Comparison of ENCODE assay signal across 23 cellular contexts in genomic region chr4:183412836-183413561, GRCh38. TPM values are rescaled to one million over a fixed set of nuclear protein-coding genes. Genes with fewer than 3 reads are reported as not detected.
DNase-seq lines count a peak whose midpoint lies in the region; ATAC-seq and TF ChIP-seq lines count a peak whose summit lies in the region.
"Had no signal": no experiment of that assay in that cellular context is flagged by ENCODE, and none has a peak within 500 bp of the region (broad histone marks: within the 10 kb centered on the region; RNA-seq: fewer than 3 reads in every experiment).

No MANE protein-coding gene starts in this region.

- peaks cover 2% of the 10 kb centered on the region for H3K4me1 Mint-ChIP-seq in central memory CD8-positive, alpha-beta T cell
- H3K4me1 Mint-ChIP-seq in type B pancreatic cell (ENCODE audit: unreplicated experiment): peaks cover 27% of the 10 kb centered on the region
- peaks cover under 1% of the 10 kb centered on the region for H3K4me1 Mint-ChIP-seq in activated CD4-positive, alpha-beta memory T cell treated with anti-CD3 and anti-CD28 coated beads for 36 hours (ENCODE audit: low read depth)

- H3K27ac Mint-ChIP-seq in central memory CD8-positive, alpha-beta T cell (ENCODE audit: low read depth): peak overlapping the region; percentile 35
- peak overlapping the region; percentile 21 for H3K27ac Mint-ChIP-seq in type B pancreatic cell
- H3K27ac Mint-ChIP-seq in activated CD4-positive, alpha-beta memory T cell treated with anti-CD3 and anti-CD28 coated beads for 36 hours: no peak overlapping the region
- H3K27ac Mint-ChIP-seq: GM23338 had no signal

- no peak overlapping the region for H3K4me3 Mint-ChIP-seq in central memory CD8-positive, alpha-beta T cell
- no peak overlapping the region for H3K4me3 Mint-ChIP-seq in type B pancreatic cell
- H3K4me3 Mint-ChIP-seq in activated CD4-positive, alpha-beta memory T cell treated with anti-CD3 and anti-CD28 coated beads for 36 hours: no peak overlapping the region
- H3K4me3 Mint-ChIP-seq: GM23338, H9 had no signal

- peak; percentile 39 for DNase-seq in activated effector memory CD4-positive, alpha-beta T cell treated with anti-CD3 and anti-CD28 coated beads, Interleukin-2, amount 50 U/mL, for 16 hours
- no peak for DNase-seq in activated effector memory CD4-positive, alpha-beta T cell treated with Interleukin-2 at 50 U/mL for 16 hours
- no peak for DNase-seq in central memory CD8-positive, alpha-beta T cell (ENCODE audit: low spot score in 2 of 2)
- peak; percentile 61 for DNase-seq in left kidney (ENCODE audit: low read depth, low spot score)
- DNase-seq in type B pancreatic cell (ENCODE audit: extremely low spot score, unreplicated experiment): no peak
- no peak for DNase-seq in activated CD4-positive, alpha-beta memory T cell treated with anti-CD3 and anti-CD28 coated beads for 36 hours
- no peak for DNase-seq in retina
- no peak for DNase-seq in SIG-M5 (lab: John Stamatoyannopoulos, UW)
- DNase-seq: ACHN; BE2C; H9; KBM-7; MV-4-11; NCI-H1105; NCI-H1436 treated with DMSO at 0.1 percent for 48 hours; NCI-H187 treated with DMSO at 0.1 percent for 48 hours; NCI-H446; NCI-H526; NCI-H82; NK-92 treated with Interleukin-12 subunit alpha and Interleukin-12 subunit beta, amount 100 ng/mL, for 24 hours; PC-9 had no signal

- POLR2A ChIA-PET in activated CD4-positive, alpha-beta memory T cell treated with anti-CD3 and anti-CD28 coated beads for 36 hours (lab: Charles Lee): no interaction called here

- H3K9me3 Mint-ChIP-seq in central memory CD8-positive, alpha-beta T cell: no peaks in the 10 kb centered on the region
- no peaks in the 10 kb centered on the region for H3K9me3 Mint-ChIP-seq in type B pancreatic cell
- H3K9me3 Mint-ChIP-seq in activated CD4-positive, alpha-beta memory T cell treated with anti-CD3 and anti-CD28 coated beads for 36 hours: no peaks in the 10 kb centered on the region
- H3K9me3 Mint-ChIP-seq: GM23338, H9 had no signal

- no peak for TF ChIP-seq CTCF in type B pancreatic cell (conservative IDR thresholded peaks at IDR 0.05)

- H3K27me3 Mint-ChIP-seq in central memory CD8-positive, alpha-beta T cell: no peaks in the 10 kb centered on the region
- no peaks in the 10 kb centered on the region for H3K27me3 Mint-ChIP-seq in type B pancreatic cell
- H3K27me3 Mint-ChIP-seq in activated CD4-positive, alpha-beta memory T cell treated with anti-CD3 and anti-CD28 coated beads for 36 hours: no peaks in the 10 kb centered on the region

- ATAC-seq in central memory CD8-positive, alpha-beta T cell (replicated peaks; ENCODE audit: extremely low read depth, poor library complexity, severe bottlenecking): no peak
- ATAC-seq: GM23338, Right ventricle myocardium inferior had no signal

- CTCF ChIA-PET in activated CD4-positive, alpha-beta memory T cell treated with anti-CD3 and anti-CD28 coated beads for 36 hours (lab: Charles Lee): no interaction called here

- no peaks in the 10 kb centered on the region for H3K36me3 Mint-ChIP-seq in central memory CD8-positive, alpha-beta T cell (ENCODE audit: insufficient read depth)
- no peaks in the 10 kb centered on the region for H3K36me3 Mint-ChIP-seq in type B pancreatic cell
- no peaks in the 10 kb centered on the region for H3K36me3 Mint-ChIP-seq in activated CD4-positive, alpha-beta memory T cell treated with anti-CD3 and anti-CD28 coated beads for 36 hours

- intact Hi-C loops in activated CD4-positive, alpha-beta memory T cell treated with anti-CD3 and anti-CD28 coated beads for 36 hours (cut with micrococcal nuclease): no loop called here

RNA-seq across cellular contexts. Expression of gene CDKN2AIP, which starts 31.4 kb away (rescaled TPM):
- total RNA-seq in type B pancreatic cell (ENCODE audit: low replicate concordance): 29.7 and 57.5 TPM in 2 replicates
- 10 to 100 TPM; 23.0 to 23.7 TPM for total RNA-seq in activated CD4-positive, alpha-beta memory T cell treated with anti-CD3 and anti-CD28 coated beads for 36 hours

Comparison
In these comparisons a context has a peak if more than half of its experiments do, and no peak if none do; other contexts are left out.
1. DNase-seq: peak in activated effector memory CD4-positive, alpha-beta T cell treated with anti-CD3 and anti-CD28 coated beads, Interleukin-2, amount 50 U/mL, for 16 hours (single experiment) and left kidney (single experiment); none in activated effector memory CD4-positive, alpha-beta T cell treated with Interleukin-2 at 50 U/mL for 16 hours (single experiment), central memory CD8-positive, alpha-beta T cell (0 of 2), type B pancreatic cell (single experiment), activated CD4-positive, alpha-beta memory T cell treated with anti-CD3 and anti-CD28 coated beads for 36 hours (single experiment), retina (single experiment) and SIG-M5 (single experiment).